Comparison of ENCODE assay signal across 21 cellular contexts in genomic region chr6:85977661-85978060, GRCh38.
"Had no signal": no experiment of that assay in that cellular context is flagged by ENCODE, and none has a peak within 500 bp of the region (broad histone marks: within the 10 kb centered on the region; RNA-seq: fewer than 3 reads in every experiment).

No MANE protein-coding gene starts in this region.

- H3K27me3 ChIP-seq: MG63, SJSA1 had no signal

- H3K4me3 ChIP-seq: MG63, SJSA1, SK-N-MC had no signal

- H3K9me3 ChIP-seq: MG63, SJSA1 had no signal

- DNase-seq: IMR-90, Karpas-422, KG1, MG63, NCI-H1092, NCI-H1105 treated with DMSO at 0.1 percent for 48 hours, NCI-H1417 treated with DMSO at 0.1 percent for 48 hours, NCI-H146, NCI-H1694 treated with DMSO at 0.1 percent for 48 hours, NCI-H1930, NCI-H2171 treated with DMSO at 0.1 percent for 48 hours, NCI-H345, NCI-H446 treated with DMSO at 0.1 percent for 48 hours, NCI-H524 treated with DMSO at 0.1 percent for 48 hours, NCI-H69, NCI-H774, Right ventricle myocardium superior, RPMI8226, SIG-M5 had no signal

- H3K27ac ChIP-seq: SJSA1, SK-N-MC had no signal

- H3K4me1 ChIP-seq: SJSA1 had no signal

- H3K36me3 ChIP-seq: MG63, SJSA1 had no signal
